Comparison of ENCODE assay signal across 22 cellular contexts in the genomic region with DNA sequence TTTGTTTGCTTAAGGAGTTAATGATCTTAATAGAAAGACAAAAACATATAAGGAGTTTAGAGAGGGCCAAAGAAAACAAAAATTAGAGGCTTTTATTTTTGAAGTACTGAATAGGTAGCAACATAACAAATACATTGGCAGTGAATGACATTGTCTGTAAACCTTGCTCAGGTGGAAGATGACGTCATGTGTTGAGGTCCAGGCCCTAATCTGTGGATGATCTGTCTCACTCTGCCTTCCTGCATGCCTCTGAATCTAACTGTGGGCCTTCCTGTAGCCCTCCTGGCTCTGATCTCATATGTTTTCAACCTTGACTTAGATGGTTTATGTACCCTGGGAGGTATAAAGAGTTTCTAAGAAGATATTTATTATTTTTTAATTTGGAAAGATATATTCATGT. TPM values are rescaled to one million over a fixed set of nuclear protein-coding genes. Genes with fewer than 3 reads are reported as not detected.
DNase-seq lines count a peak whose midpoint lies in the region; ATAC-seq, FAIRE-seq and TF ChIP-seq lines count a peak whose summit lies in the region.
"Had no signal": no experiment of that assay in that cellular context is flagged by ENCODE, and none has a peak within 500 bp of the region (broad histone marks: within the 10 kb centered on the region; RNA-seq: fewer than 3 reads in every experiment).

No MANE protein-coding gene starts in this region.

- no peaks in the 10 kb centered on the region for H3K27me3 Mint-ChIP-seq in Calu3 (ENCODE audit: unreplicated experiment)

- TF ChIP-seq POLR2A in H1 (IDR thresholded peaks at IDR 0.05; ENCODE audit: control extremely low read depth in 1 of 2, low read depth in 2 of 2, low read length in 2 of 2), result no peak

- H3K4me1 ChIP-seq in HUES64 (ENCODE audit: insufficient read depth, low read length) (peaks cover 45% of the 10 kb centered on the region), H1 (replicated peaks in 1 of 4; ENCODE audit: control insufficient read depth in 3 of 4, insufficient read depth in 4 of 4, low read length in 3 of 4) (peaks cover 13 to 27% (median 23%) of the 10 kb centered on the region in 4 experiments)

- no peaks in the 10 kb centered on the region for H3K36me3 Mint-ChIP-seq in Calu3 (ENCODE audit: insufficient read depth, unreplicated experiment)
- H3K36me3 Mint-ChIP-seq: CD8-positive, alpha-beta memory T cell had no signal

- no peak overlapping the region for H2BK20ac ChIP-seq in H1 (ENCODE audit: low read length)

- TF ChIP-seq EP300 in H1 (IDR thresholded peaks at IDR 0.05; ENCODE audit: borderline replicate concordance in 1 of 2, low read depth in 2 of 2, low read length in 2 of 2), result no peak

- H2BK15ac ChIP-seq in H1 (ENCODE audit: low read length), result no peak overlapping the region

- H2BK5ac ChIP-seq in H1 (ENCODE audit: low read depth, low read length), result no peak overlapping the region; the same call in 1 of the 2 replicates

- H3K36me3 ChIP-seq in HUES64 (ENCODE audit: insufficient read depth, low read length) (no peaks in the 10 kb centered on the region; the same call in 1 of the 2 replicates), H1 (ENCODE audit: control insufficient read depth in 2 of 4, insufficient read depth in 4 of 4, low read length in 3 of 4) (peaks cover 0 to 37% (median 5%) of the 10 kb centered on the region in 4 experiments; a peak in 3 of 8 replicates)
- H3K36me3 ChIP-seq: HAP-1 had no signal

- no peaks in the 10 kb centered on the region for H3K27me3 ChIP-seq in HUES64 (ENCODE audit: insufficient read depth, low read length)
- no peaks in the 10 kb centered on the region for H3K27me3 ChIP-seq in H1 (replicated peaks in 1 of 4; ENCODE audit: control insufficient read depth in 3 of 4, extremely low read depth in 1 of 4, insufficient read depth in 3 of 4, low read length in 3 of 4)

- no peak for ATAC-seq in GM18873 (IDR thresholded peaks at IDR 0.05; ENCODE audit: low FRiP score, unreplicated experiment)
- ATAC-seq: K562, SK-N-SH treated with all-trans-retinoic acid at 6 μM for 48 hours had no signal

- no peak for DNase-seq in Calu3
- DNase-seq in H1 (ENCODE audit: low read depth in 1 of 2, low spot score in 2 of 2), result no peak
- DNase-seq in mucosa of gallbladder (ENCODE audit: low spot score), result no peak
- no peak for DNase-seq in glomerular visceral epithelial cell (ENCODE audit: extremely low spot score)
- DNase-seq: ACHN; C1 segment of cervical spinal cord; CD8-positive, alpha-beta memory T cell; DND-41; NCI-H1417 treated with DMSO at 0.1 percent for 48 hours; NCI-H1930; NCI-H2171; SIG-M5; T-helper 1 cell; T-helper 9 cell had no signal

- H3K9ac ChIP-seq in HUES64 (ENCODE audit: low read depth, low read length) (no peak overlapping the region), H1 (replicated peaks in 1 of 4; ENCODE audit: extremely low read depth in 1 of 4, low read depth in 3 of 4, low read length in 3 of 4) (no peak overlapping the region)

- peak overlapping the region; percentile 22 for H3K27ac Mint-ChIP-seq in Calu3 (ENCODE audit: unreplicated experiment)
- H3K27ac Mint-ChIP-seq: CD8-positive, alpha-beta memory T cell had no signal

- 0 out of 2 replicates have a peak overlapping the region, but pooled peaks have one; percentile 7 for H3K18ac ChIP-seq in H1 (ENCODE audit: extremely low read depth, low read length)

- H3K4me1 Mint-ChIP-seq in Calu3 (ENCODE audit: low read depth, unreplicated experiment), result peaks cover 18% of the 10 kb centered on the region
- H3K4me1 Mint-ChIP-seq: CD8-positive, alpha-beta memory T cell had no signal

- H2BK120ac ChIP-seq in H1 (replicated peaks; ENCODE audit: low read depth, low read length), result no peak overlapping the region

- TF ChIP-seq CTCF in 22Rv1 (IDR thresholded peaks at IDR 0.05), result no peak
- no peak for TF ChIP-seq CTCF in Calu3 (IDR thresholded peaks at IDR 0.05; ENCODE audit: unreplicated experiment)
- no peak for TF ChIP-seq CTCF in H1 (IDR thresholded peaks at IDR 0.05; ENCODE audit: control extremely low read depth in 1 of 3, insufficient read depth in 1 of 3, low read depth in 1 of 3, low read length in 3 of 3)

- H3K27ac ChIP-seq in 22Rv1 (peak overlapping the region; percentile 28), HUES64 (ENCODE audit: low read depth, low read length) (peak overlapping the region; percentile 91; the same call in 1 of the 2 replicates), H1 (ENCODE audit: low read depth, low read length) (no peak overlapping the region)
- H3K27ac ChIP-seq: RWPE1 had no signal

- no peak overlapping the region for H3K4ac ChIP-seq in H1 (replicated peaks; ENCODE audit: insufficient read length, low read depth, low read length)

- no peak overlapping the region for H2AFZ ChIP-seq in H1 (ENCODE audit: low read length)

- H2AK5ac ChIP-seq in H1 (ENCODE audit: low read depth, low read length), result peak overlapping the region; percentile 8; the same call in 1 of the 2 replicates

- intact Hi-C loops in Calu3 (cut with micrococcal nuclease; ENCODE audit: unreplicated experiment), result loop anchor here (5.0 kb wide), 1 partner anchor 51 kb away; no protein-coding TSS in a partner anchor

- H2BK12ac ChIP-seq in H1 (ENCODE audit: low read depth, low read length), result peak overlapping the region; percentile 69; the same call in 1 of the 2 replicates

- no peaks in the 10 kb centered on the region for H4K20me1 ChIP-seq in H1 (replicated peaks in 1 of 2; ENCODE audit: control insufficient read depth in 1 of 2, insufficient read depth in 2 of 2, low read length in 2 of 2)

- H3K4me3 ChIP-seq in HUES64 (ENCODE audit: low read length) (no peak overlapping the region), H1 (ENCODE audit: extremely low read depth in 1 of 4, insufficient read depth in 2 of 4, low read depth in 3 of 4, low read length in 4 of 4) (no peak overlapping the region)
- H3K4me3 ChIP-seq: HAP-1, K562 had no signal

- H3K4me2 ChIP-seq in H1 (ENCODE audit: insufficient read depth in 1 of 2, low read depth in 2 of 2, low read length in 2 of 2), result no peak overlapping the region; a peak in 1 of 4 replicates

- no peak overlapping the region for H3K4me3 Mint-ChIP-seq in Calu3 (ENCODE audit: low read depth, unreplicated experiment)
- H3K4me3 Mint-ChIP-seq: CD8-positive, alpha-beta memory T cell had no signal

- no peak for FAIRE-seq in H1 (lab: Jason Lieb, UNC)
- FAIRE-seq: K562 had no signal

- TF ChIP-seq RAD21 in H1 (IDR thresholded peaks at IDR 0.05 in 1 of 2, conservative IDR thresholded peaks at IDR 0.05 in 1 of 2; ENCODE audit: low read depth in 2 of 2, low read length in 2 of 2), result no peak

- POLR2A ChIA-PET in H1 (lab: Charles Lee; ENCODE audit: partially characterized antibody), result no interaction called here

- CTCF ChIA-PET in Calu3 (lab: Charles Lee), result no interaction called here
- CTCF ChIA-PET in H1 (lab: Charles Lee; ENCODE audit: partially characterized antibody), result interaction anchor here (1.6 kb wide), 1 partner anchor 98 kb away, joined by 4 read pairs; no protein-coding TSS in a partner anchor

- WGBS in HUES64, result 82% methylated on average over 1 of the region's 1 CpG
- 72% methylated on average over 1 of the region's 1 CpG; no CpG with 5 or more reads in 1 of the 2 experiments for WGBS in H1 (ENCODE audit: extremely low coverage in 1 of 2, insufficient coverage in 1 of 2, insufficient read length in 1 of 2, insufficient replicate concordance in 2 of 2, low coverage in 1 of 2, low lambda C conversion rate in 2 of 2, missing lambda C conversion rate in 1 of 2), 2 experiments

- H3K9me3 Mint-ChIP-seq in Calu3 (ENCODE audit: low read depth, unreplicated experiment), result no peaks in the 10 kb centered on the region
- H3K9me3 Mint-ChIP-seq: CD8-positive, alpha-beta memory T cell had no signal

- H3K14ac ChIP-seq in H1 (ENCODE audit: insufficient read length), result no peak overlapping the region

- H3K79me1 ChIP-seq in H1 (ENCODE audit: low read depth, low read length), result no peaks in the 10 kb centered on the region

- BruUV-seq in Calu3 (replicated peaks; lab: Mats Ljungman, UMichigan), result no TSS peak

- H4K8ac ChIP-seq in H1 (ENCODE audit: extremely low read depth, insufficient read depth, low read length), result no peak overlapping the region

- H3K23me2 ChIP-seq in H1 (ENCODE audit: low read depth, low read length), result peaks cover 5% of the 10 kb centered on the region

- no peak overlapping the region for H3K56ac ChIP-seq in H1 (replicated peaks; ENCODE audit: insufficient read length, low read depth, low read length)

- peak overlapping the region; percentile 13 for H4K5ac ChIP-seq in H1 (ENCODE audit: insufficient read length, low read depth, low read length)

- H3K79me2 ChIP-seq in H1 (ENCODE audit: control insufficient read depth in 1 of 2, insufficient read depth in 2 of 2, low read length in 2 of 2), result no peaks in the 10 kb centered on the region

- no peak overlapping the region for H3K23ac ChIP-seq in H1 (ENCODE audit: insufficient read length)

- peak overlapping the region; percentile 7 for H4K91ac ChIP-seq in H1 (replicated peaks; ENCODE audit: insufficient read length, low read length)

- H3K9me3 ChIP-seq in HUES64 (ENCODE audit: insufficient read depth, low read depth, low read length), result peaks cover 33% of the 10 kb centered on the region
- peaks cover 6 to 35% of the 10 kb centered on the region in 2 experiments for H3K9me3 ChIP-seq in H1 (ENCODE audit: insufficient read depth in 2 of 2, low read depth in 1 of 2, low read length in 1 of 2)
- H3K9me3 ChIP-seq: HAP-1 had no signal

TF ChIP-seq in H1, 55 proteins besides CTCF, POLR2A, EP300 and RAD21:
- TF ChIP-seq, protein P1, sequence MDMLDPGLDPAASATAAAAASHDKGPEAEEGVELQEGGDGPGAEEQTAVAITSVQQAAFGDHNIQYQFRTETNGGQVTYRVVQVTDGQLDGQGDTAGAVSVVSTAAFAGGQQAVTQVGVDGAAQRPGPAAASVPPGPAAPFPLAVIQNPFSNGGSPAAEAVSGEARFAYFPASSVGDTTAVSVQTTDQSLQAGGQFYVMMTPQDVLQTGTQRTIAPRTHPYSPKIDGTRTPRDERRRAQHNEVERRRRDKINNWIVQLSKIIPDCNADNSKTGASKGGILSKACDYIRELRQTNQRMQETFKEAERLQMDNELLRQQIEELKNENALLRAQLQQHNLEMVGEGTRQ (IDR thresholded peaks at IDR 0.05; ENCODE audit: low read length), result no peak
- no peak for TF ChIP-seq POLR2AphosphoS5 (IDR thresholded peaks at IDR 0.05; ENCODE audit: low read depth, low read length)

RNA-seq across cellular contexts. Expression of a gene that starts 58.1 kb away (rescaled TPM):
- total RNA-seq in Calu3 (2022), result not detected in 2 replicates
- polyA plus RNA-seq in HUES64 (2013, experiment 1 of 2), result 0.25 TPM
- polyA plus RNA-seq in HUES64 (2013, experiment 2 of 2), result 0.51 TPM
- 0.15 and 0.22 TPM in 2 replicates for total RNA-seq in H1 (2021; fragmentation: NEBNext Ultra II Directional; extraction: Animal tissue kit (Norgen Biotek cat#: 25700))
- polyA plus RNA-seq in H1 (2011; rRNA removed), result 1.1 and 1.5 TPM in 2 replicates
- polyA plus RNA-seq in H1 (2011; cell fraction: cytosol; rRNA removed), result 1.1 TPM
- 0.78 TPM for polyA plus RNA-seq in H1 (2011; cell fraction: nucleus; rRNA removed)
- 0.20 to 0.56 TPM (median 0.44 TPM) in 4 replicates for polyA plus RNA-seq in H1 (2012, experiment 1 of 2)
- not detected for polyA plus RNA-seq in H1 (2012, experiment 2 of 2)
- 0.32 TPM for polyA plus RNA-seq in H1 (2013, experiment 1 of 2)
- polyA plus RNA-seq in H1 (2013, experiment 2 of 2), result 0.35 TPM
- 0.88 and 1.1 TPM in 2 replicates for polyA minus RNA-seq in H1 (2011; rRNA and poly(A)+ RNA removed)
- not detected for polyA minus RNA-seq in H1 (2011; cell fraction: cytosol; rRNA and poly(A)+ RNA removed)
- polyA minus RNA-seq in H1 (2011; cell fraction: nucleus; rRNA and poly(A)+ RNA removed), result 2.5 TPM
- not detected for total RNA-seq in mucosa of gallbladder
- total RNA-seq: CD8-positive, alpha-beta memory T cell; G401; K562 had no signal
- polyA plus RNA-seq: CD8-positive, alpha-beta memory T cell; K562 had no signal
